In genomic region chr13:44989941-44990340, GRCh38 we compare ENCODE assay signal across 8 cellular contexts. TPM values are rescaled to one million over a fixed set of nuclear protein-coding genes. Genes with fewer than 3 reads are reported as not detected.
DNase-seq lines count a peak whose midpoint lies in the region; ATAC-seq and TF ChIP-seq lines count a peak whose summit lies in the region.

No MANE protein-coding gene starts in this region.

- TF ChIP-seq CTCF in GM23338 (conservative IDR thresholded peaks at IDR 0.05; ENCODE audit: low read depth in 2 of 2) (no peak), fibroblast of pulmonary artery (IDR thresholded peaks at IDR 0.05; ENCODE audit: low read length, missing control alignments) (no peak), parathyroid adenoma (IDR thresholded peaks at IDR 0.05) (no peak)

- peak overlapping the region; percentile 99; the same call in 1 of the 2 replicates for H3K27ac Mint-ChIP-seq in GM23338
- peak overlapping the region; percentile 96 for H3K27ac Mint-ChIP-seq in T-helper 17 cell

- no peaks in the 10 kb centered on the region for H3K9me3 ChIP-seq in T-helper 17 cell (ENCODE audit: control insufficient read depth, low read length, poor library complexity, severe bottlenecking)
- H3K9me3 ChIP-seq in parathyroid adenoma (ENCODE audit: control insufficient read depth, low read length), result no peaks in the 10 kb centered on the region

- H3K27ac ChIP-seq in GM23338 (ENCODE audit: low read depth), result peak overlapping the region; percentile 91
- H3K27ac ChIP-seq in parathyroid adenoma, result peak overlapping the region; percentile 74

- H3K79me2 ChIP-seq in GM23338 (replicated peaks; ENCODE audit: insufficient read depth), result peaks cover 93% of the 10 kb centered on the region
- peaks cover 24% of the 10 kb centered on the region for H3K79me2 ChIP-seq in parathyroid adenoma

- peaks cover 14% of the 10 kb centered on the region for H4K20me1 ChIP-seq in GM23338 (replicated peaks; ENCODE audit: insufficient read depth)

- ATAC-seq in GM23338 (no peak), T-helper 17 cell (peak; percentile 5), HG03108 (IDR thresholded peaks at IDR 0.05; ENCODE audit: unreplicated experiment) (no peak)

- peaks cover 5% of the 10 kb centered on the region for H3K27me3 Mint-ChIP-seq in GM23338 (ENCODE audit: insufficient read depth, low read depth, poor library complexity)
- no peaks in the 10 kb centered on the region for H3K27me3 Mint-ChIP-seq in T-helper 17 cell

- H3K4me1 Mint-ChIP-seq in GM23338, result peaks cover 9% of the 10 kb centered on the region
- peaks cover 43% of the 10 kb centered on the region for H3K4me1 Mint-ChIP-seq in T-helper 17 cell

- H3K9me2 ChIP-seq in GM23338 (ENCODE audit: insufficient read depth), result no peaks in the 10 kb centered on the region

- H3K9me3 Mint-ChIP-seq in GM23338, result no peaks in the 10 kb centered on the region

- peak overlapping the region; percentile 99 for H2AFZ ChIP-seq in GM23338
- peak overlapping the region; percentile 96 for H2AFZ ChIP-seq in parathyroid adenoma

- H3K4me1 ChIP-seq in GM23338 (ENCODE audit: insufficient read depth) (peaks cover 19% of the 10 kb centered on the region), parathyroid adenoma (no peaks in the 10 kb centered on the region)

- H3K4me3 Mint-ChIP-seq in GM23338 (peak overlapping the region; percentile 100), T-helper 17 cell (peak overlapping the region; percentile 97)

- H3F3A ChIP-seq in GM23338 (replicated peaks; ENCODE audit: low read depth), result no peaks in the 10 kb centered on the region

- peak; percentile 11 for DNase-seq in AG08396 (ENCODE audit: low spot score)
- DNase-seq in GM23338 (ENCODE audit: low spot score), result peak; percentile 22
- no peak for DNase-seq in T-helper 17 cell
- DNase-seq in fibroblast of pulmonary artery (ENCODE audit: low read depth), result no peak
- DNase-seq in epidermal melanocyte (ENCODE audit: insufficient read length, low spot score), result no peak
- DNase-seq in ecto neural progenitor cell (ENCODE audit: low spot score), result no peak

- H3K36me3 Mint-ChIP-seq in GM23338 (ENCODE audit: low read depth), result peaks cover 23% of the 10 kb centered on the region
- H3K36me3 Mint-ChIP-seq in T-helper 17 cell (ENCODE audit: low read depth), result peaks cover 4% of the 10 kb centered on the region

- H3K27me3 ChIP-seq in GM23338 (ENCODE audit: insufficient read depth), result no peaks in the 10 kb centered on the region
- no peaks in the 10 kb centered on the region for H3K27me3 ChIP-seq in parathyroid adenoma (ENCODE audit: control insufficient read depth, insufficient read depth, low read length)

- H3K36me3 ChIP-seq in GM23338 (ENCODE audit: insufficient read depth) (peaks cover 7% of the 10 kb centered on the region; the same call in 1 of the 2 replicates), parathyroid adenoma (ENCODE audit: control insufficient read depth, insufficient read depth, low read length) (no peaks in the 10 kb centered on the region)

- peak overlapping the region; percentile 80 for H3K9ac ChIP-seq in parathyroid adenoma

- H3K4me2 ChIP-seq in GM23338 (peak overlapping the region; percentile 90), parathyroid adenoma (ENCODE audit: low read length) (peak overlapping the region; percentile 98)

- peak overlapping the region; percentile 84 for H3K4me3 ChIP-seq in GM23338
- H3K4me3 ChIP-seq in fibroblast of pulmonary artery (replicated peaks; ENCODE audit: low read depth, low read length), result peak overlapping the region; percentile 97
- peak overlapping the region; percentile 96 for H3K4me3 ChIP-seq in parathyroid adenoma (ENCODE audit: low read depth, low read length)

TF ChIP-seq in GM23338, 12 proteins besides CTCF, POLR2A, EP300 and RAD21 (continues in another document):
- TF ChIP-seq CREB1 (CRISPR knock-in tag; IDR thresholded peaks at IDR 0.05; ENCODE audit: low read depth) (no peak), REST (IDR thresholded peaks at IDR 0.05; ENCODE audit: unreplicated experiment) (no peak), ZNF114 (CRISPR knock-in tag; IDR thresholded peaks at IDR 0.05) (no peak), ETS1 (IDR thresholded peaks at IDR 0.05) (no peak)

RNA-seq across cellular contexts. Expression of gene GPALPP1, which starts 0.6 kb away (rescaled TPM):
- total RNA-seq in GM23338 (2014; rRNA removed; shearing (Covaris generic)), result 31.3 and 31.4 TPM in 2 replicates
- 31.0 and 35.8 TPM in 2 replicates for polyA plus RNA-seq in GM23338 (2016; fragmentation: Nextera tagmentation; extraction: Ambion mirVana)
- 10 to 100 TPM; 22.7 to 25.4 TPM for total RNA-seq in T-helper 17 cell

RNA-seq across cellular contexts. Expression of gene NUFIP1, which starts 0.7 kb away (rescaled TPM):
- total RNA-seq in GM23338 (2014; rRNA removed; shearing (Covaris generic)), result 7.7 and 8.7 TPM in 2 replicates
- polyA plus RNA-seq in GM23338 (2016; fragmentation: Nextera tagmentation; extraction: Ambion mirVana), result 22.0 and 23.9 TPM in 2 replicates
- total RNA-seq in T-helper 17 cell, result 1 to 10 TPM; 3.4 to 5.0 TPM

Comparison
In these comparisons a context has a peak if more than half of its experiments do, and no peak if none do; other contexts are left out.
1. DNase-seq: peak in AG08396 (single experiment) and GM23338 (single experiment); none in T-helper 17 cell (0 of 3), fibroblast of pulmonary artery (single experiment), epidermal melanocyte (single experiment) and ecto neural progenitor cell (single experiment).
2. Peak in every context shown above with its lines, with median percentiles within 50 percentile points of each other: H3K4me3 ChIP-seq.